In the genomic region with DNA sequence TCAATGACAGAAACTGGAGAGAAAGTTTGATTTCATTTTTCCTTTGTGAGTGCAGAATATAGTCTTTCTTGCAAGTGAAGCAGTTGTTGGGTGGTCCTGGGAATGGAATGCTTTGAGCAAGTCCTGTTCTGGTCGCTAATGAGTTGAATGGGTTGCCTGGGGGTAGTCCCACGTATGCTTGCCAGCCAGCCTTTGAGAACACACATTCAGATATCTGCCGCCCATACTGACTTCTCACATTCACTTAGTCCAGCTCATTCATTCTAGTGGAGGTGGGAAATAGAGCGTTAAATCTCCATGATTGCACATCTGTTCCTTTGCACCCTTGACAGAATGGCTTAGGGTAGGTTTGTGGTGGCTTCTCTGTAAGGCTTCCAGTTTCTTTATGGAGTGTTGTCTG, we compare ENCODE assay signal across 19 cellular contexts.
"Had no signal": no experiment of that assay in that cellular context is flagged by ENCODE, and none has a peak within 500 bp of the region (broad histone marks: within the 10 kb centered on the region; RNA-seq: fewer than 3 reads in every experiment).

No MANE protein-coding gene starts in this region.

- H3K9ac ChIP-seq: SK-N-SH had no signal

- H3K27ac Mint-ChIP-seq: T-cell had no signal

- ATAC-seq: Panc1, PC-3, T-cell had no signal

- H3K4me2 ChIP-seq: SK-N-SH had no signal

- DNase-seq: KBM-7, MV-4-11, NCI-H1048, NCI-H1105, NCI-H1417, NCI-H1436 treated with DMSO at 0.1 percent for 48 hours, NCI-H1694, NCI-H187 treated with DMSO at 0.1 percent for 48 hours, NCI-H2029 treated with DMSO at 0.1 percent for 48 hours, NCI-H2171 treated with DMSO at 0.1 percent for 48 hours, NCI-H510A, NCI-H524 treated with DMSO at 0.1 percent for 48 hours, PC-3, SHP77, SK-N-SH, SW 1271, T-cell had no signal

- H3K36me3 Mint-ChIP-seq: T-cell had no signal

- H3K4me1 Mint-ChIP-seq: T-cell had no signal

- H3K4me3 Mint-ChIP-seq: T-cell had no signal

- H3K27ac ChIP-seq: RWPE1 had no signal

- H3K9me3 ChIP-seq: SK-N-SH had no signal
